ENCODE assay signal across 24 cellular contexts in genomic region chr6:32761548-32761947, GRCh38. TPM values are rescaled to one million over a fixed set of nuclear protein-coding genes. Genes with fewer than 3 reads are reported as not detected.
"Had no signal": no experiment of that assay in that cellular context is flagged by ENCODE, and none has a peak within 500 bp of the region (broad histone marks: within the 10 kb centered on the region; RNA-seq: fewer than 3 reads in every experiment).

No MANE protein-coding gene starts in this region.

- H3K27me3 ChIP-seq: ovary, right atrium auricular region, upper lobe of left lung, vagina had no signal

- H3K4me1 ChIP-seq: heart left ventricle, right atrium auricular region, sigmoid colon, suprapubic skin, tibial artery, vagina had no signal

- H3K4me3 ChIP-seq: heart left ventricle, ovary, right atrium auricular region, sigmoid colon, skin epidermis, suprapubic skin, tibial artery, upper lobe of left lung, vagina had no signal

- H3K9me3 ChIP-seq: heart left ventricle, ovary, right atrium auricular region, sigmoid colon, suprapubic skin, tibial artery, upper lobe of left lung, vagina had no signal

- H3K4me3 Mint-ChIP-seq: neural crest cell had no signal

- H3K36me3 ChIP-seq: heart left ventricle, ovary, right atrium auricular region, sigmoid colon, suprapubic skin, tibial artery, upper lobe of left lung, vagina had no signal

- DNase-seq: cortex of kidney; effector memory CD4-positive, alpha-beta T cell; hippocampal formation; left colon; left ventricle myocardium superior; naive thymus-derived CD4-positive, alpha-beta T cell; nucleus accumbens; ovary; sigmoid colon; stimulated activated naive CD8-positive, alpha-beta T cell treated with anti-CD3 and anti-CD28 coated beads, Interleukin-15, Interleukin-2, amounts not matched to agents 100 U/mL and 50 U/mL, for 24 hours; tibial artery had no signal

- H3K9me3 Mint-ChIP-seq: naive thymus-derived CD4-positive, alpha-beta T cell; neural crest cell had no signal

- H3K4me1 Mint-ChIP-seq: neural crest cell had no signal

- ATAC-seq: left colon; left ventricle myocardium superior; stimulated activated naive CD8-positive, alpha-beta T cell treated with anti-CD3 and anti-CD28 coated beads, Interleukin-15, Interleukin-2, amounts not matched to agents 100 U/mL and 50 U/mL, for 24 hours had no signal

- H3K27ac ChIP-seq: heart left ventricle, ovary, right atrium auricular region, sigmoid colon, skin epidermis, suprapubic skin, tibial artery, upper lobe of left lung, vagina had no signal

RNA-seq across cellular contexts. Expression of gene HLA-DQB2, which starts 1.8 kb away (rescaled TPM):
- total RNA-seq: fibroblast of lung, frontal cortex, glomerular endothelial cell, kidney epithelial cell, lung microvascular endothelial cell, neural crest cell had no signal
- polyA plus RNA-seq: fibroblast of lung, heart left ventricle had no signal

RNA-seq across cellular contexts. Expression of gene HLA-DQA2, which starts 20.4 kb away (rescaled TPM):
- total RNA-seq: fibroblast of lung, frontal cortex, glomerular endothelial cell, kidney epithelial cell, lung microvascular endothelial cell, neural crest cell had no signal
- polyA plus RNA-seq: fibroblast of lung; heart left ventricle; naive thymus-derived CD4-positive, alpha-beta T cell had no signal

RNA-seq across cellular contexts. Expression of gene HLA-DOB, which starts 55.3 kb away (rescaled TPM):
- total RNA-seq: frontal cortex, kidney epithelial cell, lung microvascular endothelial cell, mesenteric fat pad, right atrium auricular region had no signal
